ENCODE assay signal across 8 cellular contexts in genomic region chr17:80195671-80196529, GRCh38. TPM values are rescaled to one million over a fixed set of nuclear protein-coding genes. Genes with fewer than 3 reads are reported as not detected.
DNase-seq lines count a peak whose midpoint lies in the region; ATAC-seq, FAIRE-seq and TF ChIP-seq lines count a peak whose summit lies in the region.

No MANE protein-coding gene starts in this region.

- TF ChIP-seq CTCF in adrenal gland (IDR thresholded peaks at IDR 0.05) (peak; percentile 63 to 88 (median 84)), mucosa of descending colon (IDR thresholded peaks at IDR 0.05) (peak; percentile 66), testis (IDR thresholded peaks at IDR 0.05) (peak; percentile 66 to 90 (median 80))

- WGBS in adrenal gland, 4 donors: 45 to 56% (median 54%) methylated on average over 13 to 27 of the region's 27 CpGs
- WGBS in testis, 2 donors: 61 to 62% methylated on average over 27 of the region's 27 CpGs

- H3K9me3 ChIP-seq in T-helper 17 cell (ENCODE audit: control insufficient read depth, low read length, poor library complexity, severe bottlenecking): no peaks in the 10 kb centered on the region
- no peaks in the 10 kb centered on the region for H3K9me3 ChIP-seq in adrenal gland (replicated peaks in 1 of 3)
- H3K9me3 ChIP-seq in mucosa of descending colon: no peaks in the 10 kb centered on the region
- H3K9me3 ChIP-seq in testis: no peaks in the 10 kb centered on the region

- H3K27ac Mint-ChIP-seq in T-helper 17 cell: no peak overlapping the region

- no peaks in the 10 kb centered on the region for H3K27me3 ChIP-seq in adrenal gland
- no peaks in the 10 kb centered on the region for H3K27me3 ChIP-seq in testis

- H3K4me1 Mint-ChIP-seq in T-helper 17 cell: peaks cover 3% of the 10 kb centered on the region

- ATAC-seq in T-helper 17 cell: peak; percentile 70
- ATAC-seq in mucosa of descending colon: no peak
- no peak for ATAC-seq in HG03469 (IDR thresholded peaks at IDR 0.05; ENCODE audit: unreplicated experiment)
- ATAC-seq in HG02610 (IDR thresholded peaks at IDR 0.05; ENCODE audit: unreplicated experiment): no peak

- peak; percentile 44 for DNase-seq in GM19239 (ENCODE audit: insufficient read length, low spot score)
- DNase-seq in T-helper 17 cell: peak; percentile 44 to 58 (median 56)
- peak in 6 of 7 donors; percentile 39 to 70 (median 56) for DNase-seq in adrenal gland
- peak in 2 of 3 donors; percentile 25 to 42 for DNase-seq in mucosa of descending colon
- DNase-seq in testis: no peak
- DNase-seq in putamen (ENCODE audit: low spot score): no peak

- H3K4me1 ChIP-seq in adrenal gland (replicated peaks in 1 of 2) (no peaks in the 10 kb centered on the region), mucosa of descending colon (ENCODE audit: low read depth) (no peaks in the 10 kb centered on the region), testis (no peaks in the 10 kb centered on the region)

- H3K36me3 Mint-ChIP-seq in T-helper 17 cell (ENCODE audit: low read depth): peaks cover 4% of the 10 kb centered on the region

- H3K4me3 ChIP-seq in adrenal gland (no peak overlapping the region), mucosa of descending colon (no peak overlapping the region), testis (no peak overlapping the region)

- peaks cover 7% of the 10 kb centered on the region for H3K27me3 Mint-ChIP-seq in T-helper 17 cell

- H3K27ac ChIP-seq in adrenal gland (peak overlapping the region in 1 of 5 donors; percentile 1), testis (no peak overlapping the region)

- peak overlapping the region; percentile 39 for H3K4me3 Mint-ChIP-seq in T-helper 17 cell

- intact Hi-C loops in adrenal gland (cut with DNase I): no loop called here
- intact Hi-C loops in mucosa of descending colon (cut with DNase I, micrococcal nuclease): no loop called here
- intact Hi-C loops in testis (cut with DNase I; ENCODE audit: low total_unique reads): no loop called here

- TF ChIP-seq POLR2A in adrenal gland (IDR thresholded peaks at IDR 0.05) (no peak), testis (IDR thresholded peaks at IDR 0.05) (no peak)

- FAIRE-seq in GM19239 (lab: Jason Lieb, UNC): peak; percentile 33

- H3K36me3 ChIP-seq in adrenal gland (replicated peaks in 1 of 2): no peaks in the 10 kb centered on the region
- H3K36me3 ChIP-seq in mucosa of descending colon (ENCODE audit: low read depth): no peaks in the 10 kb centered on the region
- no peaks in the 10 kb centered on the region for H3K36me3 ChIP-seq in testis (ENCODE audit: low read depth, missing control alignments)

RNA-seq across cellular contexts. Expression of gene SGSH, which starts 24.2 kb away (rescaled TPM):
- total RNA-seq in T-helper 17 cell (100 to 1,000 TPM; 136 to 151 TPM), adrenal gland (100 to 1,000 TPM in 4 of 8 donors, 10 to 100 TPM in 4; 48.0 to 194 (median 89.3) TPM), mucosa of descending colon (10 to 100 TPM; 39.7 to 44.8 (median 42.5) TPM), testis (10 to 100 TPM; 29.7 to 50.3 TPM)
- polyA plus RNA-seq in adrenal gland (100 to 1,000 TPM in 2 of 3 donors, 10 to 100 TPM in 1; 33.3 to 167 (median 136) TPM), testis (ENCODE audit: insufficient read depth, low read depth, low replicate concordance) (19.8 TPM)

RNA-seq across cellular contexts. Expression of gene SLC26A11, which starts 24.3 kb away (rescaled TPM):
- total RNA-seq in T-helper 17 cell (10 to 100 TPM; 57.0 to 73.8 TPM), adrenal gland (100 to 1,000 TPM in 1 of 8 donors, 10 to 100 TPM in 7; 27.0 to 101 (median 50.5) TPM), mucosa of descending colon (10 to 100 TPM; 13.8 to 18.1 (median 14.0) TPM), testis (10 to 100 TPM; 16.9 to 19.0 TPM)
- polyA plus RNA-seq in adrenal gland (10 to 100 TPM; 14.0 to 78.3 (median 58.2) TPM), testis (ENCODE audit: insufficient read depth, low read depth, low replicate concordance) (8.4 TPM)

RNA-seq across cellular contexts. Expression of gene CARD14, which starts 26.1 kb away (rescaled TPM):
- not detected for total RNA-seq in T-helper 17 cell
- 1 to 10 TPM in 6 of 8 donors, under 1 TPM in 2; 0.30 to 3.4 (median 1.8) TPM for total RNA-seq in adrenal gland
- 1 to 10 TPM in 1 of 3 donors, under 1 TPM in 2; 0.72 to 1.1 (median 0.81) TPM for polyA plus RNA-seq in adrenal gland
- 1 to 10 TPM in 2 of 3 donors, under 1 TPM in 1; 0.38 to 2.4 (median 1.4) TPM for total RNA-seq in mucosa of descending colon
- 1 to 10 TPM; 3.5 to 6.1 TPM for total RNA-seq in testis
- polyA plus RNA-seq in testis (ENCODE audit: insufficient read depth, low read depth, low replicate concordance): 2.1 TPM

RNA-seq across cellular contexts. Expression of gene EIF4A3, which starts 49.0 kb away (rescaled TPM):
- total RNA-seq in T-helper 17 cell (10 to 100 TPM; 86.2 to 92.2 TPM), adrenal gland (100 to 1,000 TPM in 2 of 8 donors, 10 to 100 TPM in 6; 31.0 to 161 (median 81.0) TPM), mucosa of descending colon (10 to 100 TPM; 59.2 to 80.2 (median 61.8) TPM), testis (10 to 100 TPM; 67.1 to 85.6 TPM)
- polyA plus RNA-seq in adrenal gland (100 to 1,000 TPM in 1 of 3 donors, 10 to 100 TPM in 2; 31.2 to 146 (median 35.5) TPM), testis (ENCODE audit: insufficient read depth, low read depth, low replicate concordance) (99.3 TPM)

Comparison
In these comparisons a context has a peak if more than half of its experiments do, and no peak if none do; other contexts are left out.
1. DNase-seq: peak in GM19239 (single experiment), T-helper 17 cell (3 of 3), adrenal gland (6 of 7) and mucosa of descending colon (2 of 3); none in testis (single experiment) and putamen (single experiment).
2. Peak in every context shown above with its lines, with median percentiles within 50 percentile points of each other: CTCF ChIP-seq.